In the genomic region with DNA sequence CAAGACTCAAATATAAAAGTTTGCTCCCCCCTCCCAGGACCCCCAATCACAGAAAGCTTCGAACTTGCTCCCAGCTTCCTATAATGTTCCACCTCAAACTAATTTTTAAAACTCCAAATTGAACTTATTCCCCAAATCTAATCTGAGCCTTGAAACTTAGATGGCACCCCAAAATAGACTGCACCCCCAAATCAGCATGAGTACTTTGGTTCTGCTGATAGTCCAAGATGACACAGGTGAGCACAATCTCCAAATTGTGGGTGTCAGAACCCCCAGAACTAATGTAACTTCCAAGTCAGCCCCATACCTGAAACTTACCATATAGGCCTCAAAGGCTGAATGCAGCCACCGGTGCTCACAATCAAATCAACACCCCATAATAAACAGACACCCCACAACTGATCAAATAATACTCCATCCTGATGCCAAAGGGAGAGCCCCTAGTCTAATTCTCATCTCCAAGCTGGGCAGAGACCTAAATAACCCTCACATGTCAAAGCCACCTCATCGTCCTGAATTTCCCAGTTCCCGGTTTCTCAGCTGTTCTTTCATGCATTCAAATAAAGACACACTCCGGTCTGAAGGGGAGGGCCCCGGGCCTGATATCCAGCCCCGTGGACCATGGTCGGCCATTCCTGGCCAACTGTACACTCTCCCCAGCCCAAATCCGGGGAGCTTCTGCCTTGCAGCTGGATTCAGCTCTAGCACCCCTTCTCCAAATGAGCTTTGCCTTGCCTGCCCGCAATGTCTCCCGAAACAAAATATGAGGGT, we compare ENCODE assay signal across 10 cellular contexts. TPM values are rescaled to one million over a fixed set of nuclear protein-coding genes. Genes with fewer than 3 reads are reported as not detected.
DNase-seq lines count a peak whose midpoint lies in the region; ATAC-seq, FAIRE-seq and TF ChIP-seq lines count a peak whose summit lies in the region.
"Had no signal": no experiment of that assay in that cellular context is flagged by ENCODE, and none has a peak within 500 bp of the region (broad histone marks: within the 10 kb centered on the region; RNA-seq: fewer than 3 reads in every experiment).

No MANE protein-coding gene starts in this region.

- H3K4me3 ChIP-seq in A673 (ENCODE audit: low read depth, low read length, poor library complexity, severe bottlenecking) (no peak overlapping the region), HEK293 (ENCODE audit: low read depth, low read length) (no peak overlapping the region), colonic mucosa (no peak overlapping the region)
- no peak overlapping the region for H3K4me3 ChIP-seq in naive thymus-derived CD4-positive, alpha-beta T cell (ENCODE audit: low read length)

- peak overlapping the region in 9 of 10 donors; percentile 4 to 84 (median 39) for H3K4me3 Mint-ChIP-seq in naive thymus-derived CD4-positive, alpha-beta T cell

- peak overlapping the region; percentile 11 for H3K27ac ChIP-seq in A673 (ENCODE audit: low read depth, low read length, poor library complexity, severe bottlenecking)
- H3K27ac ChIP-seq in HEK293 (ENCODE audit: extremely low read depth, low read depth, low read length): no peak overlapping the region
- no peak overlapping the region for H3K27ac ChIP-seq in colonic mucosa
- no peak overlapping the region for H3K27ac ChIP-seq in naive thymus-derived CD4-positive, alpha-beta T cell (ENCODE audit: low read depth, low read length)

- H3K27me3 Mint-ChIP-seq in naive thymus-derived CD4-positive, alpha-beta T cell: no peaks in the 10 kb centered on the region

- BruUV-seq in A673 (replicated peaks; lab: Mats Ljungman, UMichigan): no TSS peak

- intact Hi-C loops in A673 (cut with micrococcal nuclease; ENCODE audit: unreplicated experiment): loop anchor here (5.0 kb wide), 1 partner anchor 109 kb away; no protein-coding TSS in a partner anchor
- intact Hi-C loops in colonic mucosa (cut with DNase I): loop anchor here (5.0 kb wide), 1 partner anchor 109 kb away; no protein-coding TSS in a partner anchor
- intact Hi-C loops in naive thymus-derived CD4-positive, alpha-beta T cell (cut with micrococcal nuclease): loop anchor here in 1 of 2 donors (10.0 kb wide), 1 partner anchor 554 kb away; the partner anchor contains the start of gene CD68

- peak overlapping the region in 6 of 9 donors; percentile 3 to 71 (median 53) for H3K27ac Mint-ChIP-seq in naive thymus-derived CD4-positive, alpha-beta T cell

- TF ChIP-seq CTCF in A673 (conservative IDR thresholded peaks at IDR 0.05; ENCODE audit: low read depth, low read length): no peak
- no peak for TF ChIP-seq CTCF in HEK293 (tag by site-specific recombination; IDR thresholded peaks at IDR 0.05)
- TF ChIP-seq CTCF in colonic mucosa (IDR thresholded peaks at IDR 0.05): no peak

- ATAC-seq in naive thymus-derived CD4-positive, alpha-beta T cell: no peak
- ATAC-seq in HG02938 (IDR thresholded peaks at IDR 0.05; ENCODE audit: unreplicated experiment): no peak

- H3K9me3 Mint-ChIP-seq in naive thymus-derived CD4-positive, alpha-beta T cell: no peaks in the 10 kb centered on the region
- H3K9me3 Mint-ChIP-seq: activated naive CD4-positive, alpha-beta T cell treated with anti-CD3 and anti-CD28 coated beads, Interleukin-2, amount 50 U/mL, for 72 hours had no signal

- H3K36me3 ChIP-seq in A673 (ENCODE audit: insufficient read depth, low read length, poor library complexity, severe bottlenecking) (no peaks in the 10 kb centered on the region), HEK293 (ENCODE audit: control insufficient read depth in 2 of 2, insufficient read depth in 1 of 2, low read length in 2 of 2) (peaks cover 0 to 16% of the 10 kb centered on the region in 2 experiments; a peak in 1 of 3 replicates), colonic mucosa (no peaks in the 10 kb centered on the region)
- peaks cover 0 to 13% (median 0%) of the 10 kb centered on the region in 3 experiments for H3K36me3 ChIP-seq in naive thymus-derived CD4-positive, alpha-beta T cell (ENCODE audit: control insufficient read depth in 2 of 3, insufficient read depth in 3 of 3, low read length in 3 of 3)

- peaks cover 17 to 72% (median 36%) of the 10 kb centered on the region in 7 donors for H3K4me1 Mint-ChIP-seq in naive thymus-derived CD4-positive, alpha-beta T cell

- H3K4me1 ChIP-seq in A673 (ENCODE audit: insufficient read depth, low read length, poor library complexity, severe bottlenecking) (peaks cover 6% of the 10 kb centered on the region), HEK293 (ENCODE audit: control insufficient read depth, insufficient read depth, low read length) (peaks cover 3% of the 10 kb centered on the region; the same call in 1 of the 2 replicates), colonic mucosa (no peaks in the 10 kb centered on the region)
- peaks cover 21 to 39% of the 10 kb centered on the region in 2 donors for H3K4me1 ChIP-seq in naive thymus-derived CD4-positive, alpha-beta T cell (ENCODE audit: control insufficient read depth in 2 of 2, insufficient read depth in 2 of 2, low read length in 2 of 2)

- no peaks in the 10 kb centered on the region for H3K27me3 ChIP-seq in A673 (replicated peaks; ENCODE audit: insufficient read depth, low read depth, low read length, poor library complexity)
- no peaks in the 10 kb centered on the region for H3K27me3 ChIP-seq in colonic mucosa
- H3K27me3 ChIP-seq in naive thymus-derived CD4-positive, alpha-beta T cell (ENCODE audit: control insufficient read depth in 2 of 2, insufficient read depth in 2 of 2, low read length in 2 of 2): no peaks in the 10 kb centered on the region

- POLR2A ChIA-PET in A673 (lab: Charles Lee; ENCODE audit: low non-redundant PET) (no interaction called here), HEK293 (lab: Yijun Ruan, JAX) (interaction anchor here (0.5 to 1.2 kb wide), 2 partner anchors 14 to 28 kb away, joined by 3 read pairs; partner anchors contain the start of gene SLC16A13)
- POLR2A ChIA-PET in naive thymus-derived CD4-positive, alpha-beta T cell (lab: Charles Lee): interaction anchor here (0.6 to 6.2 kb wide), 7 partner anchors 8 to 458 kb away, joined by 3 to 50 read pairs (median 8); partner anchors contain the start of genes RNASEK, SLC16A13 and ZBTB4

- CTCF ChIA-PET in A673 (lab: Charles Lee): interaction anchor here (0.6 to 2.3 kb wide), 4 partner anchors 17 to 289 kb away, joined by 3 to 7 read pairs (median 4); no protein-coding TSS in a partner anchor
- CTCF ChIA-PET in HEK293 (lab: Yijun Ruan, JAX): interaction anchor here (0.6 to 3.1 kb wide), 38 partner anchors 9 to 1489 kb away, joined by 3 to 35 read pairs (median 5); partner anchors contain the start of genes CLEC10A, RNASEK and SLC16A13
- CTCF ChIA-PET in naive thymus-derived CD4-positive, alpha-beta T cell (lab: Charles Lee): interaction anchor here (0.6 to 2.8 kb wide), 17 partner anchors 9 to 1577 kb away, joined by 3 to 38 read pairs (median 4); partner anchors contain the start of genes RNASEK and SLC16A13

- no peak for DNase-seq in A673 (ENCODE audit: low spot score)
- DNase-seq in colonic mucosa: no peak
- no peak for DNase-seq in naive thymus-derived CD4-positive, alpha-beta T cell
- no peak for DNase-seq in NCI-H510A (lab: John Stamatoyannopoulos, UW)
- DNase-seq in stimulated activated CD4-positive, alpha-beta T cell treated with anti-CD3 and anti-CD28 coated beads, Interleukin-2, amount 100 ng/mL, for 24 hours: no peak
- no peak for DNase-seq in frontal cortex (ENCODE audit: low spot score in 2 of 2)
- DNase-seq: foreskin melanocyte had no signal

- H3K36me3 Mint-ChIP-seq in naive thymus-derived CD4-positive, alpha-beta T cell: peaks cover 0 to 10% (median 4%) of the 10 kb centered on the region in 5 donors

- no peak for FAIRE-seq in frontal cortex (lab: Jason Lieb, UNC)

- H3K9ac ChIP-seq in colonic mucosa (ENCODE audit: low read depth in 2 of 2, low read length in 2 of 2): peak overlapping the region; percentile 2 to 62

- H3K9me3 ChIP-seq in A673 (ENCODE audit: low read depth, low read length, poor library complexity, severe bottlenecking) (no peaks in the 10 kb centered on the region), HEK293 (ENCODE audit: control insufficient read depth, insufficient read depth, low read depth, low read length) (no peaks in the 10 kb centered on the region), colonic mucosa (no peaks in the 10 kb centered on the region)
- no peaks in the 10 kb centered on the region for H3K9me3 ChIP-seq in naive thymus-derived CD4-positive, alpha-beta T cell (ENCODE audit: control insufficient read depth in 2 of 3, low read length in 3 of 3)

TF ChIP-seq in HEK293, 187 proteins besides CTCF, POLR2A, EP300 and RAD21 (continues in another document):
- TF ChIP-seq ZNF549 (tag by site-specific recombination; IDR thresholded peaks at IDR 0.05) (no peak), ZNF157 (tag by site-specific recombination; IDR thresholded peaks at IDR 0.05) (peak; percentile 68)

RNA-seq across cellular contexts. Expression of gene BCL6B, which starts 1.8 kb away (rescaled TPM):
- 0.44 and 0.58 TPM in 2 replicates for total RNA-seq in A673 (2021)
- total RNA-seq in colonic mucosa: 1 to 10 TPM in 1 of 2 donors, under 1 TPM in 1; 0.89 to 7.3 TPM
- total RNA-seq in naive thymus-derived CD4-positive, alpha-beta T cell: under 1 TPM in 1 of 5 experiments, not detected in 4; 0.70 TPM
- polyA plus RNA-seq in naive thymus-derived CD4-positive, alpha-beta T cell: not detected
- 2.0 TPM for total RNA-seq in frontal cortex

RNA-seq across cellular contexts. Expression of gene RNASEK, which starts 8.7 kb away (rescaled TPM):
- total RNA-seq in A673 (2021) (246 and 258 TPM in 2 replicates), colonic mucosa (100 to 1,000 TPM; 190 to 204 TPM), frontal cortex (13.5 TPM)
- 100 to 1,000 TPM; 107 to 184 (median 140) TPM for total RNA-seq in naive thymus-derived CD4-positive, alpha-beta T cell
- 100 to 1,000 TPM; 539 to 628 TPM for polyA plus RNA-seq in naive thymus-derived CD4-positive, alpha-beta T cell

RNA-seq across cellular contexts. Expression of gene SLC16A13, which starts 14.7 kb away (rescaled TPM):
- total RNA-seq in A673 (2021) (11.7 and 15.5 TPM in 2 replicates), colonic mucosa (10 to 100 TPM; 11.0 to 13.9 TPM), frontal cortex (0.82 TPM)
- total RNA-seq in naive thymus-derived CD4-positive, alpha-beta T cell: 10 to 100 TPM in 3 of 5 experiments, 1 to 10 TPM in 2; 3.4 to 20.9 (median 15.0) TPM
- polyA plus RNA-seq in naive thymus-derived CD4-positive, alpha-beta T cell: 1 to 10 TPM; 1.8 to 3.5 TPM

RNA-seq across cellular contexts. Expression of gene SLC16A11, which starts 22.8 kb away (rescaled TPM):
- total RNA-seq in A673 (2021) (0.47 and 1.3 TPM in 2 replicates), colonic mucosa (under 1 TPM; 0.22 to 0.40 TPM), frontal cortex (not detected)
- 1 to 10 TPM in 3 of 5 experiments, under 1 TPM in 2; 0.24 to 1.7 (median 1.4) TPM for total RNA-seq in naive thymus-derived CD4-positive, alpha-beta T cell
- polyA plus RNA-seq in naive thymus-derived CD4-positive, alpha-beta T cell: 1 to 10 TPM; 1.1 TPM

RNA-seq across cellular contexts. Expression of gene ALOX12, which starts 25.2 kb away (rescaled TPM):
- total RNA-seq in A673 (2021) (not detected in 2 replicates), colonic mucosa (1 to 10 TPM in 1 of 2 donors, not detected in 1; 2.0 TPM), frontal cortex (under 0.01 TPM)
- 1 to 10 TPM in 1 of 5 experiments, not detected in 4; 1.0 TPM for total RNA-seq in naive thymus-derived CD4-positive, alpha-beta T cell
- polyA plus RNA-seq in naive thymus-derived CD4-positive, alpha-beta T cell: under 1 TPM; 0.08 to 0.48 TPM
- total RNA-seq: activated naive CD4-positive, alpha-beta T cell treated with anti-CD3 and anti-CD28 coated beads, Interleukin-2, amount 50 U/mL, for 72 hours had no signal
